Comparison of ENCODE assay signal across 1 cellular context in the genomic region with DNA sequence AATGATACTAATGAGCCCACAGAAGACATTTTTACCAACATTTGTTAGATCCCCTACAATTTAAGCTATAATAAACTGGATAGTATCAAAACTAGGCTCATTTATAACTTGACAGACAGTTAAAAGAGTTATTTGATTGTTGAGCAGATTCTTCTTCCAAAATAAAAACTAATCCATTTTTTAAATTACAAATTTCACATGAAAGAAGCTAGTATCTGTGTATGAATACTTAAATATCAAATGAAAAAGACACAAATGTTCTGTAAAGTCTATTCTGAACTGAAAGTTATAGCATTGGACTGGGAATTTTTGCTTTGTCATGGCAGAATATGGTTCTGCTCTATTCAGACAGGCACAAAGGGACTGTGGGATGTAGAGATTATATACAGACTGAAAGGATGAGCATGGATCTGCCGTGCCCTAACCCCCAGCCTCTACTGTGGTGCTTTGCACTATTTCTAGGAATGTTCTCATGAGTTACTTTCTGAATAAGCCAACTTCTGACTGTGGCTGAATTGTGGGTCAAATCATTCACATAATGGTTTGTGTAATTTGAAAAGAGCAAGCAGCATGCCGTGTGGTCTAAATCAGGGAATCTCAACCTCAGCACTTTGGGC.
TF ChIP-seq lines count a peak whose summit lies in the region.

No MANE protein-coding gene starts in this region.

TF ChIP-seq in GM23338, 12 proteins besides CTCF, POLR2A, EP300 and RAD21 (continued from another document):
- TF ChIP-seq, protein P1, sequence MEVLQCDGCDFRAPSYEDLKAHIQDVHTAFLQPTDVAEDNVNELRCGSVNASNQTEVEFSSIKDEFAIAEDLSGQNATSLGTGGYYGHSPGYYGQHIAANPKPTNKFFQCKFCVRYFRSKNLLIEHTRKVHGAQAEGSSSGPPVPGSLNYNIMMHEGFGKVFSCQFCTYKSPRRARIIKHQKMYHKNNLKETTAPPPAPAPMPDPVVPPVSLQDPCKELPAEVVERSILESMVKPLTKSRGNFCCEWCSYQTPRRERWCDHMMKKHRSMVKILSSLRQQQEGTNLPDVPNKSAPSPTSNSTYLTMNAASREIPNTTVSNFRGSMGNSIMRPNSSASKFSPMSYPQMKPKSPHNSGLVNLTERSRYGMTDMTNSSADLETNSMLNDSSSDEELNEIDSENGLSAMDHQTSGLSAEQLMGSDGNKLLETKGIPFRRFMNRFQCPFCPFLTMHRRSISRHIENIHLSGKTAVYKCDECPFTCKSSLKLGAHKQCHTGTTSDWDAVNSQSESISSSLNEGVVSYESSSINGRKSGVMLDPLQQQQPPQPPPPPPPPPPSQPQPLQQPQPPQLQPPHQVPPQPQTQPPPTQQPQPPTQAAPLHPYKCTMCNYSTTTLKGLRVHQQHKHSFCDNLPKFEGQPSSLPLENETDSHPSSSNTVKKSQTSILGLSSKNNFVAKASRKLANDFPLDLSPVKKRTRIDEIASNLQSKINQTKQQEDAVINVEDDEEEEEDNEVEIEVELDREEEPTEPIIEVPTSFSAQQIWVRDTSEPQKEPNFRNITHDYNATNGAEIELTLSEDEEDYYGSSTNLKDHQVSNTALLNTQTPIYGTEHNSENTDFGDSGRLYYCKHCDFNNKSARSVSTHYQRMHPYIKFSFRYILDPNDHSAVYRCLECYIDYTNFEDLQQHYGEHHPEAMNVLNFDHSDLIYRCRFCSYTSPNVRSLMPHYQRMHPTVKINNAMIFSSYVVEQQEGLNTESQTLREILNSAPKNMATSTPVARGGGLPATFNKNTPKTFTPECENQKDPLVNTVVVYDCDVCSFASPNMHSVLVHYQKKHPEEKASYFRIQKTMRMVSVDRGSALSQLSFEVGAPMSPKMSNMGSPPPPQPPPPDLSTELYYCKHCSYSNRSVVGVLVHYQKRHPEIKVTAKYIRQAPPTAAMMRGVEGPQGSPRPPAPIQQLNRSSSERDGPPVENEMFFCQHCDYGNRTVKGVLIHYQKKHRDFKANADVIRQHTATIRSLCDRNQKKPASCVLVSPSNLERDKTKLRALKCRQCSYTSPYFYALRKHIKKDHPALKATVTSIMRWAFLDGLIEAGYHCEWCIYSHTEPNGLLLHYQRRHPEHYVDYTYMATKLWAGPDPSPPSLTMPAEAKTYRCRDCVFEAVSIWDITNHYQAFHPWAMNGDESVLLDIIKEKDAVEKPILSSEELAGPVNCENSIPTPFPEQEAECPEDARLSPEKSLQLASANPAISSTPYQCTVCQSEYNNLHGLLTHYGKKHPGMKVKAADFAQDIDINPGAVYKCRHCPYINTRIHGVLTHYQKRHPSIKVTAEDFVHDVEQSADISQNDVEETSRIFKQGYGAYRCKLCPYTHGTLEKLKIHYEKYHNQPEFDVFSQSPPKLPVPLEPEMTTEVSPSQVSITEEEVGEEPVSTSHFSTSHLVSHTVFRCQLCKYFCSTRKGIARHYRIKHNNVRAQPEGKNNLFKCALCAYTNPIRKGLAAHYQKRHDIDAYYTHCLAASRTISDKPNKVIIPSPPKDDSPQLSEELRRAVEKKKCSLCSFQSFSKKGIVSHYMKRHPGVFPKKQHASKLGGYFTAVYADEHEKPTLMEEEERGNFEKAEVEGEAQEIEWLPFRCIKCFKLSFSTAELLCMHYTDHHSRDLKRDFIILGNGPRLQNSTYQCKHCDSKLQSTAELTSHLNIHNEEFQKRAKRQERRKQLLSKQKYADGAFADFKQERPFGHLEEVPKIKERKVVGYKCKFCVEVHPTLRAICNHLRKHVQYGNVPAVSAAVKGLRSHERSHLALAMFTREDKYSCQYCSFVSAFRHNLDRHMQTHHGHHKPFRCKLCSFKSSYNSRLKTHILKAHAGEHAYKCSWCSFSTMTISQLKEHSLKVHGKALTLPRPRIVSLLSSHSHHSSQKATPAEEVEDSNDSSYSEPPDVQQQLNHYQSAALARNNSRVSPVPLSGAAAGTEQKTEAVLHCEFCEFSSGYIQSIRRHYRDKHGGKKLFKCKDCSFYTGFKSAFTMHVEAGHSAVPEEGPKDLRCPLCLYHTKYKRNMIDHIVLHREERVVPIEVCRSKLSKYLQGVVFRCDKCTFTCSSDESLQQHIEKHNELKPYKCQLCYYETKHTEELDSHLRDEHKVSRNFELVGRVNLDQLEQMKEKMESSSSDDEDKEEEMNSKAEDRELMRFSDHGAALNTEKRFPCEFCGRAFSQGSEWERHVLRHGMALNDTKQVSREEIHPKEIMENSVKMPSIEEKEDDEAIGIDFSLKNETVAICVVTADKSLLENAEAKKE (CRISPR knock-in tag; IDR thresholded peaks at IDR 0.05) = no peak
- TF ChIP-seq EZH2phosphoT487 (IDR thresholded peaks at IDR 0.05; ENCODE audit: unreplicated experiment) = no peak
- TF ChIP-seq ZNF114 (CRISPR knock-in tag; IDR thresholded peaks at IDR 0.05) = no peak
- TF ChIP-seq CREB1 (CRISPR knock-in tag; IDR thresholded peaks at IDR 0.05; ENCODE audit: low read depth) = no peak
- TF ChIP-seq POLR2AphosphoS5 (IDR thresholded peaks at IDR 0.05; ENCODE audit: low read depth) = no peak
- TF ChIP-seq ZNF331 (CRISPR knock-in tag; IDR thresholded peaks at IDR 0.05; ENCODE audit: low read depth) = no peak
- TF ChIP-seq EZH2 (IDR thresholded peaks at IDR 0.05; ENCODE audit: low read depth, unreplicated experiment) = no peak
